ENCODE assay signal across 24 cellular contexts in the genomic region with DNA sequence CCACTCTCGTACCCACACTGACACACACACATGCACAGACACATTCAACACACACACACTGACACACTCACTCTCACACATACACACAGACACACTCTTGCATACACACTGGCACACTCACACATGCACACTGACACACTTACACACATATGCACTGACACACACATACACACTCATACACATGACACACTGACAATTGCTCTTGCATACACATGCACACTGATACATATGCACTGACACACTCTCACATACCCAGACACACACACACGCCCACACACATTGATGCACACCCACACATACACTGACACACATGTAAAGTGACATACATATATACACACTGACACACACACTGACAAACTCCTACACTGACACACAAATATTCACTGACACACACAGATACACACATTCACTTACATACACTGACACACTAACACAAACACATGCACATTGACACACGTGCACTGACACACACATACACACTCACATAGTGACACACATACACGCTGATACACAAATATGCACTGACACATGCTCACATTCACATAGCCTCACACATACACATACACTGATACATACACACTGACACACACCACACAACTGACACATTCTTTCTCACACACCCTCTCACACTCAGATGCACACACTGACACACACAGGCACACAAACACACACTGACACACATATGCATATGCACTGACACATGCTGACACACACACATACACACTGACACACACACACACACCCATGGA.
DNase-seq lines count a peak whose midpoint lies in the region; ATAC-seq, FAIRE-seq and TF ChIP-seq lines count a peak whose summit lies in the region.
"Had no signal": no experiment of that assay in that cellular context is flagged by ENCODE, and none has a peak within 500 bp of the region (broad histone marks: within the 10 kb centered on the region; RNA-seq: fewer than 3 reads in every experiment).

No MANE protein-coding gene starts in this region.

- FAIRE-seq in K562 (lab: Jason Lieb, UNC) (no peak), GM12892 (lab: Jason Lieb, UNC) (no peak)

- H3K27ac ChIP-seq in right atrium auricular region: no peak overlapping the region
- H3K27ac ChIP-seq in K562 (ENCODE audit: extremely low read depth, low read depth, low read length): no peak overlapping the region; the same call in 2 of the 3 replicates
- H3K27ac ChIP-seq in neural cell (ENCODE audit: low read length): no peak overlapping the region
- H3K27ac ChIP-seq: GM23248, ovary had no signal

- no peaks in the 10 kb centered on the region for H3K9me3 ChIP-seq in right atrium auricular region
- no peaks in the 10 kb centered on the region for H3K9me3 ChIP-seq in K562 (replicated peaks; ENCODE audit: control insufficient read depth, insufficient read depth, low read depth, low read length)
- no peaks in the 10 kb centered on the region for H3K9me3 ChIP-seq in neural cell (ENCODE audit: low read length)
- H3K9me3 ChIP-seq: ovary had no signal

- H3K4me2 ChIP-seq in K562 (ENCODE audit: insufficient read depth, low read length) (no peak overlapping the region), neural cell (ENCODE audit: low read length) (no peak overlapping the region)

- no peaks in the 10 kb centered on the region for H3F3A ChIP-seq in neural cell (ENCODE audit: insufficient read depth, low read length, poor library complexity, severe bottlenecking)

- H3K4me1 ChIP-seq in right atrium auricular region (no peaks in the 10 kb centered on the region), K562 (replicated peaks in 1 of 2; ENCODE audit: control insufficient read depth in 2 of 2, insufficient read depth in 2 of 2, low read length in 2 of 2) (no peaks in the 10 kb centered on the region; a peak in 1 of 5 replicates)

- TF ChIP-seq EP300 in K562 (IDR thresholded peaks at IDR 0.05; ENCODE audit: low read length) (no peak), neural cell (conservative IDR thresholded peaks at IDR 0.05; ENCODE audit: poor library complexity, severe bottlenecking) (no peak)

- no peak for ATAC-seq in left ventricle myocardium superior
- no peak for ATAC-seq in K562
- ATAC-seq: activated CD4-positive, CD25-positive, alpha-beta regulatory T cell treated with anti-CD3 and anti-CD28 coated beads, Interleukin-2, amount 50 U/mL, for 24 hours; activated naive CD8-positive, alpha-beta T cell treated with anti-CD3 and anti-CD28 coated beads, Interleukin-2, amount 50 U/mL, for 24 hours; right cardiac atrium; stimulated activated naive B cell treated with anti-CD40 and anti-IgM and Interleukin-4, amounts not matched to agents 10 μg/mL and 1 μg/mL and 100 μg/mL, for 72 hours; T-cell had no signal

- POLR2A ChIA-PET in K562 (lab: Yijun Ruan, JAX): no interaction called here

- TF ChIP-seq CTCF in right atrium auricular region (IDR thresholded peaks at IDR 0.05) (no peak), K562 (IDR thresholded peaks at IDR 0.05 in 2 of 3, conservative IDR thresholded peaks at IDR 0.05 in 1 of 3; ENCODE audit: insufficient read depth in 2 of 3, low read depth in 1 of 3, low read length in 3 of 3) (no peak), neural cell (IDR thresholded peaks at IDR 0.05; ENCODE audit: poor library complexity, severe bottlenecking) (no peak)

- H3K9ac ChIP-seq in K562 (ENCODE audit: insufficient read depth in 1 of 2, low read depth in 2 of 2, low read length in 2 of 2) (no peak overlapping the region), neural cell (ENCODE audit: low read length) (peak overlapping the region; percentile 17)
- H3K9ac ChIP-seq: GM23248 had no signal

- 0% methylated on average over 4 of the region's 4 CpGs for WGBS in K562 (ENCODE audit: insufficient coverage, low coverage, missing lambda C conversion rate)

- H3K4me3 ChIP-seq in right atrium auricular region (no peak overlapping the region), K562 (no peak overlapping the region), neural cell (ENCODE audit: low read length) (no peak overlapping the region)
- H3K4me3 ChIP-seq: GM23248, ovary had no signal

- no peaks in the 10 kb centered on the region for H3K9me2 ChIP-seq in neural cell (ENCODE audit: insufficient read depth, low read length)

- no peak for TF ChIP-seq RAD21 in K562 (CRISPR knock-in tag; conservative IDR thresholded peaks at IDR 0.05 in 1 of 2, IDR thresholded peaks at IDR 0.05 in 1 of 2)
- no peak for TF ChIP-seq RAD21 in neural cell (conservative IDR thresholded peaks at IDR 0.05)

- CTCF ChIA-PET in K562 (lab: Yijun Ruan, JAX; ENCODE audit: low intra/inter-chr PET ratio): no interaction called here

- H3K27me3 ChIP-seq in right atrium auricular region: no peaks in the 10 kb centered on the region
- H3K27me3 ChIP-seq in K562 (ENCODE audit: control insufficient read depth in 2 of 2, insufficient read depth in 2 of 2, low read length in 2 of 2): peaks cover 0 to 10% of the 10 kb centered on the region in 2 experiments; a peak in 2 of 5 replicates
- H3K27me3 ChIP-seq in neural cell (ENCODE audit: insufficient read depth, low read depth, low read length): no peaks in the 10 kb centered on the region
- H3K27me3 ChIP-seq: ovary had no signal

- no peaks in the 10 kb centered on the region for H3K79me2 ChIP-seq in K562 (ENCODE audit: control insufficient read depth, insufficient read depth, low read length)
- H3K79me2 ChIP-seq in neural cell (replicated peaks; ENCODE audit: insufficient read depth, low read length): no peaks in the 10 kb centered on the region

- H4K20me1 ChIP-seq in K562 (replicated peaks; ENCODE audit: control insufficient read depth, insufficient read depth, low read length): peaks cover 7% of the 10 kb centered on the region; the same call in 1 of the 2 replicates
- H4K20me1 ChIP-seq in neural cell (ENCODE audit: insufficient read depth): no peaks in the 10 kb centered on the region

- H2AFZ ChIP-seq in K562 (ENCODE audit: low read depth, low read length) (no peak overlapping the region), neural cell (ENCODE audit: low read depth, low read length) (no peak overlapping the region)
- H2AFZ ChIP-seq: GM23248 had no signal

- intact Hi-C loops in left ventricle myocardium superior (cut with micrococcal nuclease): no loop called here
- intact Hi-C loops in K562 (cut with micrococcal nuclease): no loop called here

- H3K36me3 ChIP-seq in right atrium auricular region (no peaks in the 10 kb centered on the region), K562 (ENCODE audit: control insufficient read depth, insufficient read depth, low read length) (no peaks in the 10 kb centered on the region), neural cell (ENCODE audit: insufficient read depth, low read length) (no peaks in the 10 kb centered on the region)
- H3K36me3 ChIP-seq: ovary had no signal

- TF ChIP-seq POLR2A in K562 (conservative IDR thresholded peaks at IDR 0.05) (no peak), GM12892 (IDR thresholded peaks at IDR 0.05; ENCODE audit: low read depth, low read length) (no peak)

- peak; percentile 36 for DNase-seq in right atrium auricular region (ENCODE audit: low spot score)
- no peak for DNase-seq in left ventricle myocardium superior
- no peak for DNase-seq in K562 (ENCODE audit: extremely low read depth in 1 of 4, low spot score in 3 of 4)
- no peak for DNase-seq in stimulated activated CD4-positive, alpha-beta T cell treated with anti-CD3 and anti-CD28 coated beads, Interleukin-4, amount 100 ng/mL, for 1 hour
- DNase-seq in NCI-H2029 (lab: John Stamatoyannopoulos, UW): no peak
- DNase-seq in GM12892 (ENCODE audit: insufficient read length): no peak
- DNase-seq in NCI-H774 (lab: John Stamatoyannopoulos, UW): no peak
- DNase-seq: activated CD4-positive, alpha-beta memory T cell treated with anti-CD3 and anti-CD28 coated beads, Interleukin-2, amount 10 ng/mL, durations not matched to agents 7 days and 5 days; activated gamma-delta T cell treated with Interleukin-2 at 50 U/mL for 16 hours; activated naive CD8-positive, alpha-beta T cell treated with anti-CD3 and anti-CD28 coated beads, Interleukin-2, amount 50 U/mL, for 24 hours; CD4-positive, alpha-beta memory T cell; EL; GM23248; naive B cell; NCI-H1105 treated with DMSO at 0.1 percent for 48 hours; NCI-H2081; NCI-H345; NCI-H748 treated with DMSO at 0.1 percent for 48 hours; ovary; right cardiac atrium; stimulated activated naive B cell treated with anti-CD40 and anti-IgM and Interleukin-4, amounts not matched to agents 10 μg/mL and 1 μg/mL and 100 μg/mL, for 72 hours; T-cell had no signal

- no TSS peak for BruUV-seq in K562 (replicated peaks; lab: Mats Ljungman, UMichigan)

- in situ Hi-C loops in K562 (cut with MboI): no loop called here

- H3K9me1 ChIP-seq in K562 (ENCODE audit: control insufficient read depth, insufficient read depth, low read length): no peaks in the 10 kb centered on the region

TF ChIP-seq in K562, 482 proteins besides CTCF, POLR2A, EP300 and RAD21 (continues in another document):
- TF ChIP-seq CBFA2T3 (IDR thresholded peaks at IDR 0.05) (no peak), RBM25 (IDR thresholded peaks at IDR 0.05; ENCODE audit: low read depth, low read length, severe bottlenecking) (no peak)
- TF ChIP-seq, protein P1, sequence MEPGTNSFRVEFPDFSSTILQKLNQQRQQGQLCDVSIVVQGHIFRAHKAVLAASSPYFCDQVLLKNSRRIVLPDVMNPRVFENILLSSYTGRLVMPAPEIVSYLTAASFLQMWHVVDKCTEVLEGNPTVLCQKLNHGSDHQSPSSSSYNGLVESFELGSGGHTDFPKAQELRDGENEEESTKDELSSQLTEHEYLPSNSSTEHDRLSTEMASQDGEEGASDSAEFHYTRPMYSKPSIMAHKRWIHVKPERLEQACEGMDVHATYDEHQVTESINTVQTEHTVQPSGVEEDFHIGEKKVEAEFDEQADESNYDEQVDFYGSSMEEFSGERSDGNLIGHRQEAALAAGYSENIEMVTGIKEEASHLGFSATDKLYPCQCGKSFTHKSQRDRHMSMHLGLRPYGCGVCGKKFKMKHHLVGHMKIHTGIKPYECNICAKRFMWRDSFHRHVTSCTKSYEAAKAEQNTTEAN (CRISPR knock-in tag; IDR thresholded peaks at IDR 0.05): 0 out of 2 replicates have a peak, but pooled peaks have one; percentile 30

TF ChIP-seq in neural cell, 6 proteins besides CTCF, POLR2A, EP300 and RAD21 (continues in another document):
- TF ChIP-seq TAF1 (IDR thresholded peaks at IDR 0.05; ENCODE audit: low read depth): no peak
